ENCODE assay signal across 13 cellular contexts in genomic region chr4:7772708-7773385, GRCh38.
A peak's percentile ranks its signal among the peaks of the same experiment; 100 is the strongest.
DNase-seq lines count a peak whose midpoint lies in the region; ATAC-seq and TF ChIP-seq lines count a peak whose summit lies in the region.
"Had no signal": no experiment of that assay in that cellular context is flagged by ENCODE, and none has a peak within 500 bp of the region (broad histone marks: within the 10 kb centered on the region; RNA-seq: fewer than 3 reads in every experiment).

No MANE protein-coding gene starts in this region.

- H2AFZ ChIP-seq in osteoblast (ENCODE audit: low read length): no peak overlapping the region

- no peaks in the 10 kb centered on the region for H3K27me3 ChIP-seq in adrenal gland
- H3K27me3 ChIP-seq in osteoblast (ENCODE audit: insufficient read depth, low read length): no peaks in the 10 kb centered on the region

- peaks cover 98% of the 10 kb centered on the region for H3K79me2 ChIP-seq in osteoblast (ENCODE audit: insufficient read depth, low read length)

- H3K4me3 ChIP-seq in adrenal gland (no peak overlapping the region), osteoblast (ENCODE audit: insufficient read depth, low read length) (no peak overlapping the region)

- no peaks in the 10 kb centered on the region for H3K4me1 ChIP-seq in adrenal gland (replicated peaks in 1 of 2)
- no peaks in the 10 kb centered on the region for H3K4me1 ChIP-seq in osteoblast (ENCODE audit: insufficient read depth, low read length)

- peaks cover 14% of the 10 kb centered on the region for H3K4me1 Mint-ChIP-seq in activated T-cell treated with anti-CD3 and anti-CD28 coated beads, Interleukin-2, amount 50 U/mL, for 72 hours (ENCODE audit: low read depth)

- WGBS in adrenal gland, 4 donors: 61 to 70% (median 67%) methylated on average over 24 to 31 of the region's 31 CpGs

- ATAC-seq in activated T-cell treated with anti-CD3 and anti-CD28 coated beads, Interleukin-2, amount 50 U/mL, for 72 hours (replicated peaks in 1 of 2): no peak
- ATAC-seq in GM21390 (IDR thresholded peaks at IDR 0.05; ENCODE audit: unreplicated experiment): no peak
- ATAC-seq: HCT116 had no signal

- peaks cover 0 to 3% of the 10 kb centered on the region in 2 donors for H3K36me3 Mint-ChIP-seq in activated T-cell treated with anti-CD3 and anti-CD28 coated beads, Interleukin-2, amount 50 U/mL, for 72 hours (ENCODE audit: insufficient read depth in 2 of 2)

- H3K9me3 Mint-ChIP-seq in activated T-cell treated with anti-CD3 and anti-CD28 coated beads, Interleukin-2, amount 50 U/mL, for 72 hours: no peaks in the 10 kb centered on the region

- TF ChIP-seq CTCF in adrenal gland (IDR thresholded peaks at IDR 0.05): no peak
- no peak for TF ChIP-seq CTCF in osteoblast (IDR thresholded peaks at IDR 0.05; ENCODE audit: extremely low read depth, low read depth, low read length)

- H3K36me3 ChIP-seq in adrenal gland (replicated peaks in 1 of 2) (peaks cover 0 to 29% of the 10 kb centered on the region in 2 donors), osteoblast (ENCODE audit: insufficient read depth, low read length) (peaks cover 100% of the 10 kb centered on the region)

- H3K4me3 Mint-ChIP-seq in activated T-cell treated with anti-CD3 and anti-CD28 coated beads, Interleukin-2, amount 50 U/mL, for 72 hours: no peak overlapping the region

- peak overlapping the region in 1 of 5 donors; percentile 53 for H3K27ac ChIP-seq in adrenal gland
- no peak overlapping the region for H3K27ac ChIP-seq in osteoblast (ENCODE audit: low read depth, low read length)

- no peak for TF ChIP-seq POLR2A in adrenal gland (IDR thresholded peaks at IDR 0.05)

- DNase-seq in AG08396 (ENCODE audit: low spot score) (peak; percentile 40), adrenal gland (peak in 6 of 7 donors; percentile 34 to 69 (median 46)), hepatic stellate cell (ENCODE audit: low spot score) (peak; percentile 47), osteoblast (ENCODE audit: insufficient read length, low spot score, missing footprints) (peak; percentile 62), NCI-H1092 treated with DMSO at 0.1 percent for 48 hours (lab: John Stamatoyannopoulos, UW) (no peak)
- no peak for DNase-seq in activated T-cell treated with anti-CD3 and anti-CD28 coated beads, Interleukin-2, amount 50 U/mL, for 72 hours
- DNase-seq in stimulated activated CD4-positive, alpha-beta T cell treated with anti-CD3 and anti-CD28 coated beads, Interleukin-1b, Interleukin-23, amount 100 ng/mL, for 48 hours: no peak
- DNase-seq: activated CD8-positive, alpha-beta memory T cell treated with anti-CD3 and anti-CD28 coated beads, Interleukin-2, amount 50 U/mL, for 48 hours; DMS79 treated with DMSO at 0.1 percent for 48 hours; NCI-H1105; NCI-H82 had no signal

- H3K27me3 Mint-ChIP-seq in activated T-cell treated with anti-CD3 and anti-CD28 coated beads, Interleukin-2, amount 50 U/mL, for 72 hours (ENCODE audit: low read depth): no peaks in the 10 kb centered on the region

- H3K9me3 ChIP-seq in adrenal gland (replicated peaks in 1 of 3) (no peaks in the 10 kb centered on the region), osteoblast (ENCODE audit: low read depth, low read length) (no peaks in the 10 kb centered on the region)

- peaks cover 78% of the 10 kb centered on the region for H4K20me1 ChIP-seq in osteoblast (ENCODE audit: insufficient read depth, low read length)

- H3K27ac Mint-ChIP-seq in activated T-cell treated with anti-CD3 and anti-CD28 coated beads, Interleukin-2, amount 50 U/mL, for 72 hours: no peak overlapping the region

- intact Hi-C loops in adrenal gland (cut with DNase I): no loop called here

- no peak overlapping the region for H3K4me2 ChIP-seq in osteoblast (ENCODE audit: insufficient read depth, low read length)

Comparison
In these comparisons a context has a peak if more than half of its experiments do, and no peak if none do; other contexts are left out.
1. DNase-seq: peak in AG08396 (single experiment), adrenal gland (6 of 7), hepatic stellate cell (single experiment) and osteoblast (single experiment); none in activated T-cell treated with anti-CD3 and anti-CD28 coated beads, Interleukin-2, amount 50 U/mL, for 72 hours (0 of 2), NCI-H1092 treated with DMSO at 0.1 percent for 48 hours (single experiment) and stimulated activated CD4-positive, alpha-beta T cell treated with anti-CD3 and anti-CD28 coated beads, Interleukin-1b, Interleukin-23, amount 100 ng/mL, for 48 hours (single experiment).